In genomic region chr3:36911990-36912804, GRCh38 we compare ENCODE assay signal across 7 cellular contexts. TPM values are rescaled to one million over a fixed set of nuclear protein-coding genes. Genes with fewer than 3 reads are reported as not detected.
A peak's percentile ranks its signal among the peaks of the same experiment; 100 is the strongest.
DNase-seq lines count a peak whose midpoint lies in the region; ATAC-seq and TF ChIP-seq lines count a peak whose summit lies in the region.

No MANE protein-coding gene starts in this region.

- no peaks in the 10 kb centered on the region for H3K27me3 ChIP-seq in thymus (ENCODE audit: control insufficient read depth, insufficient read depth)

- POLR2A ChIA-PET in activated B cell treated with CpG ODN at 0.5 μM for 24 hours (lab: Charles Lee), result interaction anchor here (0.5 to 4.6 kb wide), 20 partner anchors 10 to 113 kb away, joined by 3 to 84 read pairs (median 5); partner anchors contain the start of genes EPM2AIP1, MLH1 and TRANK1

- H3K27me3 Mint-ChIP-seq in activated B cell treated with CpG ODN at 0.5 μM for 24 hours, result no peaks in the 10 kb centered on the region

- H3K4me3 Mint-ChIP-seq in activated B cell treated with CpG ODN at 0.5 μM for 24 hours, result peak overlapping the region; percentile 41

- CTCF ChIA-PET in activated B cell treated with CpG ODN at 0.5 μM for 24 hours (lab: Charles Lee), result interaction anchor here (0.6 to 2.8 kb wide), 10 partner anchors 8 to 76 kb away, joined by 3 to 26 read pairs (median 4); partner anchors contain the start of gene TRANK1

- DNase-seq in GM12865 (ENCODE audit: low read depth) (peak; percentile 93), HT1080 (ENCODE audit: low read depth) (peak; percentile 76), activated B cell treated with CpG ODN at 0.5 μM for 24 hours (no peak), glomerular visceral epithelial cell (ENCODE audit: extremely low spot score) (peak; percentile 77), 8988T (no peak)

- peaks cover 6% of the 10 kb centered on the region for H3K36me3 Mint-ChIP-seq in activated B cell treated with CpG ODN at 0.5 μM for 24 hours (ENCODE audit: low read depth)

- intact Hi-C loops in activated B cell treated with CpG ODN at 0.5 μM for 24 hours (cut with micrococcal nuclease), result loop anchor here (1.0 to 2.0 kb wide), 9 partner anchors 9 to 81 kb away; partner anchors contain the start of genes EPM2AIP1 and MLH1

- peak overlapping the region; percentile 93 for H3K27ac Mint-ChIP-seq in activated B cell treated with CpG ODN at 0.5 μM for 24 hours

- peaks cover 69% of the 10 kb centered on the region for H3K4me1 Mint-ChIP-seq in activated B cell treated with CpG ODN at 0.5 μM for 24 hours

- no peaks in the 10 kb centered on the region for H3K36me3 ChIP-seq in thymus (ENCODE audit: control insufficient read depth, insufficient read depth)

- no peak overlapping the region for H3K4me3 ChIP-seq in GM12865 (ENCODE audit: low read depth, low read length)
- H3K4me3 ChIP-seq in thymus (ENCODE audit: low read length), result peak overlapping the region; percentile 19

- H3K4me1 ChIP-seq in thymus (ENCODE audit: control insufficient read depth, insufficient read depth, low read length), result peaks cover 21% of the 10 kb centered on the region

- no peak for TF ChIP-seq CTCF in GM12865 (IDR thresholded peaks at IDR 0.05; ENCODE audit: insufficient read depth, low read depth, low read length, missing control alignments)
- TF ChIP-seq CTCF in activated B cell treated with CpG ODN at 0.5 μM for 24 hours (IDR thresholded peaks at IDR 0.05), result no peak

- H3K9me3 Mint-ChIP-seq in activated B cell treated with CpG ODN at 0.5 μM for 24 hours, result no peaks in the 10 kb centered on the region

- ATAC-seq in GM21515 (IDR thresholded peaks at IDR 0.05; ENCODE audit: unreplicated experiment) (peak; percentile 93), activated B cell treated with CpG ODN at 0.5 μM for 24 hours (ENCODE audit: low read depth) (peak; percentile 78)

- peak overlapping the region; percentile 97 for H3K27ac ChIP-seq in thymus (ENCODE audit: low read depth)

- no peaks in the 10 kb centered on the region for H3K9me3 ChIP-seq in thymus (ENCODE audit: control insufficient read depth)

- 22% methylated on average over 4 of the region's 4 CpGs for WGBS in thymus

RNA-seq across cellular contexts. Expression of gene TRANK1, which starts 32.7 kb away (rescaled TPM):
- 0.97 and 1.4 TPM in 2 replicates for total RNA-seq in HT1080 (2014; rRNA removed; shearing (Covaris generic))
- polyA plus RNA-seq in HT1080 (2015; cell fraction: cytosol; rRNA removed), result 0.97 and 2.0 TPM in 2 replicates
- 10.5 and 12.6 TPM in 2 replicates for polyA plus RNA-seq in HT1080 (2015; cell fraction: nucleus; rRNA removed)
- 109 and 135 TPM in 2 replicates for total RNA-seq in activated B cell treated with CpG ODN at 0.5 μM for 24 hours
- 6.8 TPM for polyA plus RNA-seq in thymus

Comparison
In these comparisons a context has a peak if more than half of its experiments do, and no peak if none do; other contexts are left out.
1. DNase-seq: peak in GM12865 (single experiment), HT1080 (single experiment) and glomerular visceral epithelial cell (single experiment); none in activated B cell treated with CpG ODN at 0.5 μM for 24 hours (single experiment) and 8988T (single experiment).
2. RNA of gene TRANK1, which starts 32.7 kb away (total RNA-seq): 109 to 135 TPM in activated B cell treated with CpG ODN at 0.5 μM for 24 hours; 0.97 to 1.4 TPM in HT1080; every median in the first group is over 10 times any median in the second.